Comparison of ENCODE assay signal across 1 cellular context in genomic region chr3:27360113-27361078, GRCh38.
TF ChIP-seq lines count a peak whose summit lies in the region.

No MANE protein-coding gene starts in this region.

TF ChIP-seq in HepG2, 621 proteins besides CTCF, POLR2A, EP300 and RAD21 (continued from another document and continues in another):
- TF ChIP-seq, protein P1, sequence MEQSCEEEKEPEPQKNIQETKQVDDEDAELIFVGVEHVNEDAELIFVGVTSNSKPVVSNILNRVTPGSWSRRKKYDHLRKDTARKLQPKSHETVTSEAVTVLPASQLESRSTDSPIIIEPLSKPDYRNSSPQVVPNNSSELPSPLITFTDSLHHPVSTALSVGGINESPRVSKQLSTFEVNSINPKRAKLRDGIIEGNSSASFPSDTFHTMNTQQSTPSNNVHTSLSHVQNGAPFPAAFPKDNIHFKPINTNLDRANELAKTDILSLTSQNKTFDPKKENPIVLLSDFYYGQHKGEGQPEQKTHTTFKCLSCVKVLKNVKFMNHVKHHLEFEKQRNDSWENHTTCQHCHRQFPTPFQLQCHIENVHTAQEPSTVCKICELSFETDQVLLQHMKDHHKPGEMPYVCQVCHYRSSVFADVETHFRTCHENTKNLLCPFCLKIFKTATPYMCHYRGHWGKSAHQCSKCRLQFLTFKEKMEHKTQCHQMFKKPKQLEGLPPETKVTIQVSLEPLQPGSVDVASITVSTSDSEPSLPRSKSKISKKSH (CRISPR knock-in tag; IDR thresholded peaks at IDR 0.05; ENCODE audit: borderline replicate concordance): no peak
- TF ChIP-seq HDAC6 (IDR thresholded peaks at IDR 0.05; ENCODE audit: low read depth, low read length) (no peak), ZC3H13 (CRISPR knock-in tag; IDR thresholded peaks at IDR 0.05) (no peak), ZNF800 (CRISPR knock-in tag; IDR thresholded peaks at IDR 0.05) (0 out of 2 replicates have a peak, but pooled peaks have one; percentile 38), SP4 (CRISPR knock-in tag; IDR thresholded peaks at IDR 0.05) (no peak), ZNF703 (CRISPR knock-in tag; IDR thresholded peaks at IDR 0.05; ENCODE audit: borderline replicate concordance) (peak; percentile 95), ZEB1 (IDR thresholded peaks at IDR 0.05; ENCODE audit: insufficient replicate concordance, low read depth) (peak; percentile 90), GATA4 (IDR thresholded peaks at IDR 0.05; ENCODE audit: borderline replicate concordance, low read depth) (peak; percentile 94), ZNF891 (CRISPR knock-in tag; IDR thresholded peaks at IDR 0.05) (no peak), ZNF496 (CRISPR knock-in tag; IDR thresholded peaks at IDR 0.05; ENCODE audit: insufficient replicate concordance) (no peak), ZNF580 (CRISPR knock-in tag; IDR thresholded peaks at IDR 0.05; ENCODE audit: borderline replicate concordance, low read depth) (peak; percentile 69; the same call in 1 of the 2 replicates), CCDC6 (CRISPR knock-in tag; IDR thresholded peaks at IDR 0.05) (peak; percentile 80; the same call in 1 of the 2 replicates), SP1 (IDR thresholded peaks at IDR 0.05) (no peak), SP1 (CRISPR knock-in tag; IDR thresholded peaks at IDR 0.05) (peak; percentile 42; the same call in 1 of the 2 replicates), TEAD2 (CRISPR knock-in tag; IDR thresholded peaks at IDR 0.05) (no peak), NPAS2 (CRISPR knock-in tag; IDR thresholded peaks at IDR 0.05; ENCODE audit: borderline replicate concordance) (no peak), NR1H2 (CRISPR knock-in tag; IDR thresholded peaks at IDR 0.05; ENCODE audit: borderline replicate concordance, low read depth) (no peak; the same call in 1 of the 2 replicates), CENPX (CRISPR knock-in tag; IDR thresholded peaks at IDR 0.05) (no peak), ZNF441 (CRISPR knock-in tag; IDR thresholded peaks at IDR 0.05; ENCODE audit: borderline replicate concordance) (peak; percentile 30; the same call in 1 of the 2 replicates), ETV6 (CRISPR knock-in tag; conservative IDR thresholded peaks at IDR 0.05) (peak; percentile 76), SNAI1 (CRISPR knock-in tag; IDR thresholded peaks at IDR 0.05; ENCODE audit: borderline replicate concordance) (no peak), ZNF251 (CRISPR knock-in tag; IDR thresholded peaks at IDR 0.05) (no peak), FOXK1 (CRISPR knock-in tag; IDR thresholded peaks at IDR 0.05; ENCODE audit: borderline replicate concordance, low read depth) (peak; percentile 99), ZFP62 (CRISPR knock-in tag; IDR thresholded peaks at IDR 0.05) (no peak), PRDM15 (CRISPR knock-in tag; IDR thresholded peaks at IDR 0.05) (no peak), MXD3 (CRISPR knock-in tag; IDR thresholded peaks at IDR 0.05) (peak; percentile 45; the same call in 1 of the 2 replicates), ZBTB1 (CRISPR knock-in tag; IDR thresholded peaks at IDR 0.05; ENCODE audit: borderline replicate concordance) (no peak), U2AF1 (optimal IDR thresholded peaks at IDR 0.05; ENCODE audit: low read depth, low read length) (no peak), PHF21A (CRISPR knock-in tag; IDR thresholded peaks at IDR 0.05) (peak; percentile 97; the same call in 1 of the 2 replicates), ZNF879 (CRISPR knock-in tag; IDR thresholded peaks at IDR 0.05) (peak; percentile 79; the same call in 1 of the 2 replicates), HCFC1 (IDR thresholded peaks at IDR 0.05; ENCODE audit: low read depth, low read length) (no peak), KAT8 (CRISPR knock-in tag; IDR thresholded peaks at IDR 0.05) (peak; percentile 89), PHB2 (IDR thresholded peaks at IDR 0.05; ENCODE audit: partially characterized antibody) (no peak)
- TF ChIP-seq, protein P2, sequence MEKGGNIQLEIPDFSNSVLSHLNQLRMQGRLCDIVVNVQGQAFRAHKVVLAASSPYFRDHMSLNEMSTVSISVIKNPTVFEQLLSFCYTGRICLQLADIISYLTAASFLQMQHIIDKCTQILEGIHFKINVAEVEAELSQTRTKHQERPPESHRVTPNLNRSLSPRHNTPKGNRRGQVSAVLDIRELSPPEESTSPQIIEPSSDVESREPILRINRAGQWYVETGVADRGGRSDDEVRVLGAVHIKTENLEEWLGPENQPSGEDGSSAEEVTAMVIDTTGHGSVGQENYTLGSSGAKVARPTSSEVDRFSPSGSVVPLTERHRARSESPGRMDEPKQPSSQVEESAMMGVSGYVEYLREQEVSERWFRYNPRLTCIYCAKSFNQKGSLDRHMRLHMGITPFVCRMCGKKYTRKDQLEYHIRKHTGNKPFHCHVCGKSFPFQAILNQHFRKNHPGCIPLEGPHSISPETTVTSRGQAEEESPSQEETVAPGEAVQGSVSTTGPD (CRISPR knock-in tag; IDR thresholded peaks at IDR 0.05): peak; percentile 51; the same call in 1 of the 2 replicates
- TF ChIP-seq, protein P3, sequence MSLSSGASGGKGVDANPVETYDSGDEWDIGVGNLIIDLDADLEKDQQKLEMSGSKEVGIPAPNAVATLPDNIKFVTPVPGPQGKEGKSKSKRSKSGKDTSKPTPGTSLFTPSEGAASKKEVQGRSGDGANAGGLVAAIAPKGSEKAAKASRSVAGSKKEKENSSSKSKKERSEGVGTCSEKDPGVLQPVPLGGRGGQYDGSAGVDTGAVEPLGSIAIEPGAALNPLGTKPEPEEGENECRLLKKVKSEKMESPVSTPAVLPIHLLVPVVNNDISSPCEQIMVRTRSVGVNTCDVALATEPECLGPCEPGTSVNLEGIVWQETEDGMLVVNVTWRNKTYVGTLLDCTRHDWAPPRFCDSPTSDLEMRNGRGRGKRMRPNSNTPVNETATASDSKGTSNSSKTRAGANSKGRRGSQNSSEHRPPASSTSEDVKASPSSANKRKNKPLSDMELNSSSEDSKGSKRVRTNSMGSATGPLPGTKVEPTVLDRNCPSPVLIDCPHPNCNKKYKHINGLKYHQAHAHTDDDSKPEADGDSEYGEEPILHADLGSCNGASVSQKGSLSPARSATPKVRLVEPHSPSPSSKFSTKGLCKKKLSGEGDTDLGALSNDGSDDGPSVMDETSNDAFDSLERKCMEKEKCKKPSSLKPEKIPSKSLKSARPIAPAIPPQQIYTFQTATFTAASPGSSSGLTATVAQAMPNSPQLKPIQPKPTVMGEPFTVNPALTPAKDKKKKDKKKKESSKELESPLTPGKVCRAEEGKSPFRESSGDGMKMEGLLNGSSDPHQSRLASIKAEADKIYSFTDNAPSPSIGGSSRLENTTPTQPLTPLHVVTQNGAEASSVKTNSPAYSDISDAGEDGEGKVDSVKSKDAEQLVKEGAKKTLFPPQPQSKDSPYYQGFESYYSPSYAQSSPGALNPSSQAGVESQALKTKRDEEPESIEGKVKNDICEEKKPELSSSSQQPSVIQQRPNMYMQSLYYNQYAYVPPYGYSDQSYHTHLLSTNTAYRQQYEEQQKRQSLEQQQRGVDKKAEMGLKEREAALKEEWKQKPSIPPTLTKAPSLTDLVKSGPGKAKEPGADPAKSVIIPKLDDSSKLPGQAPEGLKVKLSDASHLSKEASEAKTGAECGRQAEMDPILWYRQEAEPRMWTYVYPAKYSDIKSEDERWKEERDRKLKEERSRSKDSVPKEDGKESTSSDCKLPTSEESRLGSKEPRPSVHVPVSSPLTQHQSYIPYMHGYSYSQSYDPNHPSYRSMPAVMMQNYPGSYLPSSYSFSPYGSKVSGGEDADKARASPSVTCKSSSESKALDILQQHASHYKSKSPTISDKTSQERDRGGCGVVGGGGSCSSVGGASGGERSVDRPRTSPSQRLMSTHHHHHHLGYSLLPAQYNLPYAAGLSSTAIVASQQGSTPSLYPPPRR (CRISPR knock-in tag; IDR thresholded peaks at IDR 0.05; ENCODE audit: borderline replicate concordance): peak; percentile 98
- TF ChIP-seq, protein P4, sequence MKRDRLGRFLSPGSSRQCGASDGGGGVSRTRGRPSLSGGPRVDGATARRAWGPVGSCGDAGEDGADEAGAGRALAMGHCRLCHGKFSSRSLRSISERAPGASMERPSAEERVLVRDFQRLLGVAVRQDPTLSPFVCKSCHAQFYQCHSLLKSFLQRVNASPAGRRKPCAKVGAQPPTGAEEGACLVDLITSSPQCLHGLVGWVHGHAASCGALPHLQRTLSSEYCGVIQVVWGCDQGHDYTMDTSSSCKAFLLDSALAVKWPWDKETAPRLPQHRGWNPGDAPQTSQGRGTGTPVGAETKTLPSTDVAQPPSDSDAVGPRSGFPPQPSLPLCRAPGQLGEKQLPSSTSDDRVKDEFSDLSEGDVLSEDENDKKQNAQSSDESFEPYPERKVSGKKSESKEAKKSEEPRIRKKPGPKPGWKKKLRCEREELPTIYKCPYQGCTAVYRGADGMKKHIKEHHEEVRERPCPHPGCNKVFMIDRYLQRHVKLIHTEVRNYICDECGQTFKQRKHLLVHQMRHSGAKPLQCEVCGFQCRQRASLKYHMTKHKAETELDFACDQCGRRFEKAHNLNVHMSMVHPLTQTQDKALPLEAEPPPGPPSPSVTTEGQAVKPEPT (CRISPR knock-in tag; IDR thresholded peaks at IDR 0.05; ENCODE audit: low read depth): no peak
- TF ChIP-seq, protein P5, sequence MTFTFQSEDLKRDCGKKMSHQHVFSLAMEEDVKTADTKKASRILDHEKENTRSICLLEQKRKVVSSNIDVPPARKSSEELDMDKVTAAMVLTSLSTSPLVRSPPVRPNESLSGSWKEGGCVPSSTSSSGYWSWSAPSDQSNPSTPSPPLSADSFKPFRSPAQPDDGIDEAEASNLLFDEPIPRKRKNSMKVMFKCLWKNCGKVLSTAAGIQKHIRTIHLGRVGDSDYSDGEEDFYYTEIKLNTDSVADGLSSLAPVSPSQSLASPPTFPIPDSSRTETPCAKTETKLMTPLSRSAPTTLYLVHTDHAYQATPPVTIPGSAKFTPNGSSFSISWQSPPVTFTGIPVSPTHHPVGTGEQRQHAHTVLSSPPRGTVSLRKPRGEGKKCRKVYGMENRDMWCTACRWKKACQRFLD (CRISPR knock-in tag; IDR thresholded peaks at IDR 0.05; ENCODE audit: borderline replicate concordance): no peak
- TF ChIP-seq, protein P6, sequence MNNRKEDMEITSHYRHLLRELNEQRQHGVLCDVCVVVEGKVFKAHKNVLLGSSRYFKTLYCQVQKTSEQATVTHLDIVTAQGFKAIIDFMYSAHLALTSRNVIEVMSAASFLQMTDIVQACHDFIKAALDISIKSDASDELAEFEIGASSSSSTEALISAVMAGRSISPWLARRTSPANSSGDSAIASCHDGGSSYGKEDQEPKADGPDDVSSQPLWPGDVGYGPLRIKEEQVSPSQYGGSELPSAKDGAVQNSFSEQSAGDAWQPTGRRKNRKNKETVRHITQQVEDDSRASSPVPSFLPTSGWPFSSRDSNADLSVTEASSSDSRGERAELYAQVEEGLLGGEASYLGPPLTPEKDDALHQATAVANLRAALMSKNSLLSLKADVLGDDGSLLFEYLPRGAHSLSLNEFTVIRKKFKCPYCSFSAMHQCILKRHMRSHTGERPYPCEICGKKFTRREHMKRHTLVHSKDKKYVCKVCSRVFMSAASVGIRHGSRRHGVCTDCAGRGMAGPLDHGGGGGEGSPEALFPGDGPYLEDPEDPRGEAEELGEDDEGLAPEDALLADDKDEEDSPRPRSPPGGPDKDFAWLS (CRISPR knock-in tag; IDR thresholded peaks at IDR 0.05; ENCODE audit: borderline replicate concordance): no peak
- TF ChIP-seq, protein P7, sequence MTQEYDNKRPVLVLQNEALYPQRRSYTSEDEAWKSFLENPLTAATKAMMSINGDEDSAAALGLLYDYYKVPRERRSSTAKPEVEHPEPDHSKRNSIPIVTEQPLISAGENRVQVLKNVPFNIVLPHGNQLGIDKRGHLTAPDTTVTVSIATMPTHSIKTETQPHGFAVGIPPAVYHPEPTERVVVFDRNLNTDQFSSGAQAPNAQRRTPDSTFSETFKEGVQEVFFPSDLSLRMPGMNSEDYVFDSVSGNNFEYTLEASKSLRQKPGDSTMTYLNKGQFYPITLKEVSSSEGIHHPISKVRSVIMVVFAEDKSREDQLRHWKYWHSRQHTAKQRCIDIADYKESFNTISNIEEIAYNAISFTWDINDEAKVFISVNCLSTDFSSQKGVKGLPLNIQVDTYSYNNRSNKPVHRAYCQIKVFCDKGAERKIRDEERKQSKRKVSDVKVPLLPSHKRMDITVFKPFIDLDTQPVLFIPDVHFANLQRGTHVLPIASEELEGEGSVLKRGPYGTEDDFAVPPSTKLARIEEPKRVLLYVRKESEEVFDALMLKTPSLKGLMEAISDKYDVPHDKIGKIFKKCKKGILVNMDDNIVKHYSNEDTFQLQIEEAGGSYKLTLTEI (CRISPR knock-in tag; conservative IDR thresholded peaks at IDR 0.05): no peak
